10 cellular contexts compared by ENCODE assay signal in the genomic region with DNA sequence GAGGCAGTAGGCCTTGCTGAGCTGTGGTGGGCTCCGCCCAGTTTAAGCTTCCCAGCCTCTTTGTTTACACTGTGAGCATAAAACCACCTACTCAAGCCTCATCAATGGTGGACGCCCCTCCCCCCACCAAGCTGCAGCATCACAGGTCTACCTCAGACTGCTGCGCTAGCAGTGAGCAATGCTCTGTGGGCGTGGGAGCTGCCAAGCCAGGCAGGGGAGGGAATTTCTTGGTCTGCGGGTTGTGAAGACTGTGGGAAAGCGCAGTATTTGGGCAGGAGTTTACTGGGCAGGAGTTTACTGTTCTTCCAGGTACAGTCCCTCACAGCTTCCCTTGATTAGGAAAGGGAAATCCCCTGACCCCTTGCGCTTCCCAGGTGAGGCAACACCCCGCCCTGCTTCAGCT.
DNase-seq lines count a peak whose midpoint lies in the region; ATAC-seq lines count a peak whose summit lies in the region.
"Had no signal": no experiment of that assay in that cellular context is flagged by ENCODE, and none has a peak within 500 bp of the region (broad histone marks: within the 10 kb centered on the region; RNA-seq: fewer than 3 reads in every experiment).

No MANE protein-coding gene starts in this region.

- no peaks in the 10 kb centered on the region for H3K9me3 ChIP-seq in SJCRH30 (replicated peaks)

- H3K36me3 ChIP-seq in SJCRH30: no peaks in the 10 kb centered on the region

- H3K27me3 ChIP-seq in SJCRH30: no peaks in the 10 kb centered on the region

- DNase-seq in activated CD4-positive, alpha-beta T cell treated with anti-CD3 and anti-CD28 coated beads for 24 hours (ENCODE audit: low read depth in 2 of 2): peak; percentile 3 to 6
- no peak for DNase-seq in activated CD4-positive, alpha-beta T cell treated with anti-CD3 and anti-CD28 coated beads for 1 hour
- peak; percentile 2 to 8 for DNase-seq in SJCRH30
- peak; percentile 14 for DNase-seq in stimulated activated CD4-positive, alpha-beta T cell treated with anti-CD3 and anti-CD28 coated beads, Interleukin-4, amount 100 ng/mL, for 1 hour
- no peak for DNase-seq in OCI-M1 (lab: John Stamatoyannopoulos, UW)
- DNase-seq: HFFc6, NCI-H1092 had no signal

- H3K27ac ChIP-seq in SJCRH30: no peak overlapping the region

- H3K4me3 ChIP-seq in SJCRH30: no peak overlapping the region

- no peaks in the 10 kb centered on the region for H3K4me1 ChIP-seq in SJCRH30

- ATAC-seq in esophagus mucosa: peak; percentile 99
- no peak for ATAC-seq in GM21367 (IDR thresholded peaks at IDR 0.05; ENCODE audit: unreplicated experiment)
- ATAC-seq in HG03108 (IDR thresholded peaks at IDR 0.05; ENCODE audit: unreplicated experiment): no peak

Comparison
In these comparisons a context has a peak if more than half of its experiments do, and no peak if none do; other contexts are left out.
1. DNase-seq: peak in activated CD4-positive, alpha-beta T cell treated with anti-CD3 and anti-CD28 coated beads for 24 hours (2 of 2), SJCRH30 (2 of 2) and stimulated activated CD4-positive, alpha-beta T cell treated with anti-CD3 and anti-CD28 coated beads, Interleukin-4, amount 100 ng/mL, for 1 hour (single experiment); none in activated CD4-positive, alpha-beta T cell treated with anti-CD3 and anti-CD28 coated beads for 1 hour (single experiment) and OCI-M1 (single experiment).